Comparison of ENCODE assay signal across 1 cellular context in genomic region chr4:18020671-18021469, GRCh38.
TF ChIP-seq lines count a peak whose summit lies in the region.

No MANE protein-coding gene starts in this region.

TF ChIP-seq in HepG2, 621 proteins besides CTCF, POLR2A, EP300 and RAD21 (continued from another document and continues in another):
- TF ChIP-seq ZFY (CRISPR knock-in tag; IDR thresholded peaks at IDR 0.05) (0 out of 2 replicates have a peak, but pooled peaks have one; percentile 40), ZNF33B (CRISPR knock-in tag; IDR thresholded peaks at IDR 0.05) (no peak), ZSCAN21 (CRISPR knock-in tag; IDR thresholded peaks at IDR 0.05; ENCODE audit: borderline replicate concordance) (no peak), ZBTB7A (CRISPR knock-in tag; IDR thresholded peaks at IDR 0.05) (0 out of 2 replicates have a peak, but pooled peaks have one; percentile 21), ZNF703 (CRISPR knock-in tag; IDR thresholded peaks at IDR 0.05; ENCODE audit: borderline replicate concordance) (no peak; the same call in 1 of the 2 replicates), JARID2 (CRISPR knock-in tag; IDR thresholded peaks at IDR 0.05; ENCODE audit: insufficient replicate concordance) (no peak), TMF1 (CRISPR knock-in tag; IDR thresholded peaks at IDR 0.05; ENCODE audit: low read depth) (0 out of 2 replicates have a peak, but pooled peaks have one; percentile 2), ATF7-NPFF (CRISPR knock-in tag; IDR thresholded peaks at IDR 0.05; ENCODE audit: low read depth) (no peak), ZBTB3 (CRISPR knock-in tag; IDR thresholded peaks at IDR 0.05; ENCODE audit: borderline replicate concordance, low read depth) (no peak), ZNF781 (CRISPR knock-in tag; IDR thresholded peaks at IDR 0.05; ENCODE audit: borderline replicate concordance, not compliant biosample characterization) (no peak), ZMAT3 (CRISPR knock-in tag; conservative IDR thresholded peaks at IDR 0.05) (no peak), NFYB (CRISPR knock-in tag; IDR thresholded peaks at IDR 0.05) (no peak), ZNF143 (CRISPR knock-in tag; IDR thresholded peaks at IDR 0.05) (peak; percentile 74), ZNF205 (CRISPR knock-in tag; IDR thresholded peaks at IDR 0.05) (no peak), POLR2G (IDR thresholded peaks at IDR 0.05; ENCODE audit: low read depth, low read length) (no peak), FLYWCH1 (CRISPR knock-in tag; IDR thresholded peaks at IDR 0.05) (0 out of 2 replicates have a peak, but pooled peaks have one; percentile 49), SP2 (CRISPR knock-in tag; IDR thresholded peaks at IDR 0.05) (no peak), ZBTB44 (CRISPR knock-in tag; IDR thresholded peaks at IDR 0.05) (no peak), SAP130 (CRISPR knock-in tag; IDR thresholded peaks at IDR 0.05; ENCODE audit: low read depth) (peak; percentile 60; the same call in 1 of the 2 replicates), HOXA7 (CRISPR knock-in tag; IDR thresholded peaks at IDR 0.05) (no peak), CREB1 (IDR thresholded peaks at IDR 0.05) (no peak), CREB1 (CRISPR knock-in tag; IDR thresholded peaks at IDR 0.05) (no peak), HNRNPUL1 (IDR thresholded peaks at IDR 0.05; ENCODE audit: low read depth, low read length) (no peak), MEIS2 (CRISPR knock-in tag; IDR thresholded peaks at IDR 0.05) (no peak), RFX1 (IDR thresholded peaks at IDR 0.05) (peak; percentile 67), GATAD1 (CRISPR knock-in tag; IDR thresholded peaks at IDR 0.05) (0 out of 2 replicates have a peak, but pooled peaks have one; percentile 22), ZNF556 (CRISPR knock-in tag; IDR thresholded peaks at IDR 0.05; ENCODE audit: borderline replicate concordance) (0 out of 2 replicates have a peak, but pooled peaks have one; percentile 11), AGO2 (optimal IDR thresholded peaks at IDR 0.05; ENCODE audit: low read depth, low read length) (peak; percentile 55), ARNT2 (CRISPR knock-in tag; IDR thresholded peaks at IDR 0.05; ENCODE audit: low read depth) (0 out of 2 replicates have a peak, but pooled peaks have one; percentile 20), SOX6 (IDR thresholded peaks at IDR 0.05) (no peak), SOX6 (CRISPR knock-in tag; IDR thresholded peaks at IDR 0.05) (0 out of 2 replicates have a peak, but pooled peaks have one; percentile 17), GATAD2A (CRISPR knock-in tag; IDR thresholded peaks at IDR 0.05) (no peak), ZNF549 (CRISPR knock-in tag; IDR thresholded peaks at IDR 0.05) (no peak), TRIM22 (IDR thresholded peaks at IDR 0.05) (no peak), MXI1 (IDR thresholded peaks at IDR 0.05; ENCODE audit: borderline replicate concordance, low read depth, low read length) (peak; percentile 31; the same call in 1 of the 3 replicates), NFE2L1 (CRISPR knock-in tag; IDR thresholded peaks at IDR 0.05; ENCODE audit: borderline replicate concordance) (no peak), HNF4G (IDR thresholded peaks at IDR 0.05; ENCODE audit: borderline replicate concordance, low read depth, low read length) (peak; percentile 5; the same call in 1 of the 2 replicates), HNF4G (CRISPR knock-in tag; IDR thresholded peaks at IDR 0.05; ENCODE audit: borderline replicate concordance, low read depth) (no peak), ZNF362 (CRISPR knock-in tag; IDR thresholded peaks at IDR 0.05; ENCODE audit: borderline replicate concordance) (0 out of 2 replicates have a peak, but pooled peaks have one; percentile 20), MIER3 (CRISPR knock-in tag; IDR thresholded peaks at IDR 0.05; ENCODE audit: borderline replicate concordance) (no peak), ASH2L (IDR thresholded peaks at IDR 0.05; ENCODE audit: insufficient read length, low read depth, low read length) (no peak), U2AF2 (IDR thresholded peaks at IDR 0.05; ENCODE audit: low read depth, low read length) (0 out of 2 replicates have a peak, but pooled peaks have one; percentile 54)
- TF ChIP-seq, protein P1, sequence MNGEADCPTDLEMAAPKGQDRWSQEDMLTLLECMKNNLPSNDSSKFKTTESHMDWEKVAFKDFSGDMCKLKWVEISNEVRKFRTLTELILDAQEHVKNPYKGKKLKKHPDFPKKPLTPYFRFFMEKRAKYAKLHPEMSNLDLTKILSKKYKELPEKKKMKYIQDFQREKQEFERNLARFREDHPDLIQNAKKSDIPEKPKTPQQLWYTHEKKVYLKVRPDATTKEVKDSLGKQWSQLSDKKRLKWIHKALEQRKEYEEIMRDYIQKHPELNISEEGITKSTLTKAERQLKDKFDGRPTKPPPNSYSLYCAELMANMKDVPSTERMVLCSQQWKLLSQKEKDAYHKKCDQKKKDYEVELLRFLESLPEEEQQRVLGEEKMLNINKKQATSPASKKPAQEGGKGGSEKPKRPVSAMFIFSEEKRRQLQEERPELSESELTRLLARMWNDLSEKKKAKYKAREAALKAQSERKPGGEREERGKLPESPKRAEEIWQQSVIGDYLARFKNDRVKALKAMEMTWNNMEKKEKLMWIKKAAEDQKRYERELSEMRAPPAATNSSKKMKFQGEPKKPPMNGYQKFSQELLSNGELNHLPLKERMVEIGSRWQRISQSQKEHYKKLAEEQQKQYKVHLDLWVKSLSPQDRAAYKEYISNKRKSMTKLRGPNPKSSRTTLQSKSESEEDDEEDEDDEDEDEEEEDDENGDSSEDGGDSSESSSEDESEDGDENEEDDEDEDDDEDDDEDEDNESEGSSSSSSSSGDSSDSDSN (CRISPR knock-in tag; IDR thresholded peaks at IDR 0.05), result peak; percentile 59; the same call in 1 of the 2 replicates
- TF ChIP-seq, protein P2, sequence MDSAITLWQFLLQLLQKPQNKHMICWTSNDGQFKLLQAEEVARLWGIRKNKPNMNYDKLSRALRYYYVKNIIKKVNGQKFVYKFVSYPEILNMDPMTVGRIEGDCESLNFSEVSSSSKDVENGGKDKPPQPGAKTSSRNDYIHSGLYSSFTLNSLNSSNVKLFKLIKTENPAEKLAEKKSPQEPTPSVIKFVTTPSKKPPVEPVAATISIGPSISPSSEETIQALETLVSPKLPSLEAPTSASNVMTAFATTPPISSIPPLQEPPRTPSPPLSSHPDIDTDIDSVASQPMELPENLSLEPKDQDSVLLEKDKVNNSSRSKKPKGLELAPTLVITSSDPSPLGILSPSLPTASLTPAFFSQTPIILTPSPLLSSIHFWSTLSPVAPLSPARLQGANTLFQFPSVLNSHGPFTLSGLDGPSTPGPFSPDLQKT (CRISPR knock-in tag; IDR thresholded peaks at IDR 0.05; ENCODE audit: borderline replicate concordance), result no peak
- TF ChIP-seq, protein P3, sequence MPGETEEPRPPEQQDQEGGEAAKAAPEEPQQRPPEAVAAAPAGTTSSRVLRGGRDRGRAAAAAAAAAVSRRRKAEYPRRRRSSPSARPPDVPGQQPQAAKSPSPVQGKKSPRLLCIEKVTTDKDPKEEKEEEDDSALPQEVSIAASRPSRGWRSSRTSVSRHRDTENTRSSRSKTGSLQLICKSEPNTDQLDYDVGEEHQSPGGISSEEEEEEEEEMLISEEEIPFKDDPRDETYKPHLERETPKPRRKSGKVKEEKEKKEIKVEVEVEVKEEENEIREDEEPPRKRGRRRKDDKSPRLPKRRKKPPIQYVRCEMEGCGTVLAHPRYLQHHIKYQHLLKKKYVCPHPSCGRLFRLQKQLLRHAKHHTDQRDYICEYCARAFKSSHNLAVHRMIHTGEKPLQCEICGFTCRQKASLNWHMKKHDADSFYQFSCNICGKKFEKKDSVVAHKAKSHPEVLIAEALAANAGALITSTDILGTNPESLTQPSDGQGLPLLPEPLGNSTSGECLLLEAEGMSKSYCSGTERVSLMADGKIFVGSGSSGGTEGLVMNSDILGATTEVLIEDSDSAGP (CRISPR knock-in tag; IDR thresholded peaks at IDR 0.05; ENCODE audit: borderline replicate concordance), result peak; percentile 99
- TF ChIP-seq, protein P4, sequence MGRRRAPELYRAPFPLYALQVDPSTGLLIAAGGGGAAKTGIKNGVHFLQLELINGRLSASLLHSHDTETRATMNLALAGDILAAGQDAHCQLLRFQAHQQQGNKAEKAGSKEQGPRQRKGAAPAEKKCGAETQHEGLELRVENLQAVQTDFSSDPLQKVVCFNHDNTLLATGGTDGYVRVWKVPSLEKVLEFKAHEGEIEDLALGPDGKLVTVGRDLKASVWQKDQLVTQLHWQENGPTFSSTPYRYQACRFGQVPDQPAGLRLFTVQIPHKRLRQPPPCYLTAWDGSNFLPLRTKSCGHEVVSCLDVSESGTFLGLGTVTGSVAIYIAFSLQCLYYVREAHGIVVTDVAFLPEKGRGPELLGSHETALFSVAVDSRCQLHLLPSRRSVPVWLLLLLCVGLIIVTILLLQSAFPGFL (CRISPR knock-in tag; IDR thresholded peaks at IDR 0.05), result no peak
- TF ChIP-seq, protein P5, sequence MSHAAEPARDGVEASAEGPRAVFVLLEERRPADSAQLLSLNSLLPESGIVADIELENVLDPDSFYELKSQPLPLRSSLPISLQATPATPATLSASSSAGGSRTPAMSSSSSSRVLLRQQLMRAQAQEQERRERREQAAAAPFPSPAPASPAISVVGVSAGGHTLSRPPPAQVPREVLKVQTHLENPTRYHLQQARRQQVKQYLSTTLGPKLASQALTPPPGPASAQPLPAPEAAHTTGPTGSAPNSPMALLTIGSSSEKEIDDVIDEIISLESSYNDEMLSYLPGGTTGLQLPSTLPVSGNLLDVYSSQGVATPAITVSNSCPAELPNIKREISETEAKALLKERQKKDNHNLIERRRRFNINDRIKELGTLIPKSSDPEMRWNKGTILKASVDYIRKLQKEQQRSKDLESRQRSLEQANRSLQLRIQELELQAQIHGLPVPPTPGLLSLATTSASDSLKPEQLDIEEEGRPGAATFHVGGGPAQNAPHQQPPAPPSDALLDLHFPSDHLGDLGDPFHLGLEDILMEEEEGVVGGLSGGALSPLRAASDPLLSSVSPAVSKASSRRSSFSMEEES (CRISPR knock-in tag; IDR thresholded peaks at IDR 0.05), result peak; percentile 59; the same call in 1 of the 2 replicates
- TF ChIP-seq, protein P6, sequence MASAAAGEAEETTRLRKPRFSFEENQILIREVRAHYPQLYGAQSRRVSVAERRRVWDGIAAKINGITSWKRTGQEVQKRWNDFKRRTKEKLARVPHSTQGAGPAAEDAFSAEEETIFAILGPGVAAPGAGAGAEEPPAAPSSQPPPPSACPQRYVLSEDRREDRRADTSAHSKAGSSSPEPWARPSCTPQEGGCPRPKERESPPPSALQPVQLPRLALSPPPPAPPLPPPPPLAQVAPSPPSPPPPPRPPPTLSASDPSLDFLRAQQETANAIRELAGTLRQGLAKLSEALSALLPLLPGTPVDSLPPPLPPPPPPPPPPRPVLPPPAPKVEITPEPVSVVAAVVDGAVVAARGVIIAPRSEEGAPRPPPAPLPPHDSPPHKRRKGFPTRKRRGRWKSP (CRISPR knock-in tag; IDR thresholded peaks at IDR 0.05), result 0 out of 2 replicates have a peak, but pooled peaks have one; percentile 2
- TF ChIP-seq, protein P7, sequence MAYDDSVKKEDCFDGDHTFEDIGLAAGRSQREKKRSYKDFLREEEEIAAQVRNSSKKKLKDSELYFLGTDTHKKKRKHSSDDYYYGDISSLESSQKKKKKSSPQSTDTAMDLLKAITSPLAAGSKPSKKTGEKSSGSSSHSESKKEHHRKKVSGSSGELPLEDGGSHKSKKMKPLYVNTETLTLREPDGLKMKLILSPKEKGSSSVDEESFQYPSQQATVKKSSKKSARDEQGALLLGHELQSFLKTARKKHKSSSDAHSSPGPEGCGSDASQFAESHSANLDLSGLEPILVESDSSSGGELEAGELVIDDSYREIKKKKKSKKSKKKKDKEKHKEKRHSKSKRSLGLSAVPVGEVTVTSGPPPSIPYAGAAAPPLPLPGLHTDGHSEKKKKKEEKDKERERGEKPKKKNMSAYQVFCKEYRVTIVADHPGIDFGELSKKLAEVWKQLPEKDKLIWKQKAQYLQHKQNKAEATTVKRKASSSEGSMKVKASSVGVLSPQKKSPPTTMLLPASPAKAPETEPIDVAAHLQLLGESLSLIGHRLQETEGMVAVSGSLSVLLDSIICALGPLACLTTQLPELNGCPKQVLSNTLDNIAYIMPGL (CRISPR knock-in tag; IDR thresholded peaks at IDR 0.05; ENCODE audit: borderline replicate concordance in 1 of 2, low read depth in 1 of 2), result peak in 1 of 2 experiments; percentile 1; a peak in 2 of 4 replicates
